ENCODE assay signal across 1 cellular context in genomic region chr2:201122276-201122675, GRCh38.
TF ChIP-seq lines count a peak whose summit lies in the region.

No MANE protein-coding gene starts in this region.

TF ChIP-seq in GM12878, 131 proteins besides CTCF, POLR2A, EP300 and RAD21 (continued from another document and continues in another):
- TF ChIP-seq USF2 (IDR thresholded peaks at IDR 0.05; ENCODE audit: borderline replicate concordance, low read depth, low read length) (no peak; the same call in 1 of the 2 replicates), IRF3 (IDR thresholded peaks at IDR 0.05) (no peak), POLR2AphosphoS5 (IDR thresholded peaks at IDR 0.05; ENCODE audit: low read length) (peak; percentile 59; the same call in 1 of the 2 replicates), ZNF687 (IDR thresholded peaks at IDR 0.05) (peak; percentile 61), KDM1A (IDR thresholded peaks at IDR 0.05; ENCODE audit: borderline replicate concordance) (no peak), MXI1 (IDR thresholded peaks at IDR 0.05; ENCODE audit: low read depth, low read length) (no peak; the same call in 1 of the 2 replicates), ZBTB33 (IDR thresholded peaks at IDR 0.05) (no peak), SKIL (IDR thresholded peaks at IDR 0.05; ENCODE audit: low read depth, poor library complexity, severe bottlenecking) (peak; percentile 30), CBFB (IDR thresholded peaks at IDR 0.05; ENCODE audit: low read depth) (no peak), ZNF207 (IDR thresholded peaks at IDR 0.05; ENCODE audit: borderline replicate concordance) (no peak), CHD4 (IDR thresholded peaks at IDR 0.05) (no peak), KLF5 (IDR thresholded peaks at IDR 0.05; ENCODE audit: partially characterized antibody) (no peak), SREBF1 (IDR thresholded peaks at IDR 0.05; ENCODE audit: low read length) (no peak), NRF1 (conservative IDR thresholded peaks at IDR 0.05; ENCODE audit: low read depth, low read length) (no peak), CHD2 (IDR thresholded peaks at IDR 0.05; ENCODE audit: borderline replicate concordance, low read depth, low read length) (no peak), IKZF2 (IDR thresholded peaks at IDR 0.05) (no peak), ASH2L (IDR thresholded peaks at IDR 0.05; ENCODE audit: borderline replicate concordance, low read depth) (no peak), TCF12 (IDR thresholded peaks at IDR 0.05; ENCODE audit: low read depth, low read length) (no peak), PAX8 (IDR thresholded peaks at IDR 0.05) (no peak), RFX5 (IDR thresholded peaks at IDR 0.05; ENCODE audit: low read depth, low read length) (no peak), BRCA1 (IDR thresholded peaks at IDR 0.05; ENCODE audit: low read depth, low read length) (no peak), MYB (IDR thresholded peaks at IDR 0.05; ENCODE audit: borderline replicate concordance, low read depth, low read length) (no peak), CBX5 (IDR thresholded peaks at IDR 0.05; ENCODE audit: low read depth) (no peak), NFXL1 (IDR thresholded peaks at IDR 0.05; ENCODE audit: borderline replicate concordance) (no peak), POLR2AphosphoS2 (IDR thresholded peaks at IDR 0.05; ENCODE audit: low read depth, low read length) (0 out of 2 replicates have a peak, but pooled peaks have one; percentile 42), PBX3 (IDR thresholded peaks at IDR 0.05; ENCODE audit: insufficient replicate concordance, low read depth, low read length) (peak; percentile 66), CEBPB (IDR thresholded peaks at IDR 0.05; ENCODE audit: borderline replicate concordance in 1 of 2, low read depth in 2 of 2, low read length in 2 of 2) (no peak), JUNB (IDR thresholded peaks at IDR 0.05) (no peak), NR2F1 (conservative IDR thresholded peaks at IDR 0.05) (no peak), FOXM1 (IDR thresholded peaks at IDR 0.05; ENCODE audit: low read depth, low read length) (no peak), RCOR1 (conservative IDR thresholded peaks at IDR 0.05; ENCODE audit: low read depth, low read length) (no peak), EZH2 (IDR thresholded peaks at IDR 0.05; ENCODE audit: borderline replicate concordance, control insufficient read depth, low read depth, low read length) (no peak), HDGF (IDR thresholded peaks at IDR 0.05) (no peak), IRF4 (IDR thresholded peaks at IDR 0.05; ENCODE audit: low read depth, low read length) (no peak), YY1 (IDR thresholded peaks at IDR 0.05; ENCODE audit: low read depth, low read length) (no peak), MEF2B (IDR thresholded peaks at IDR 0.05; ENCODE audit: partially characterized antibody, poor library complexity, severe bottlenecking) (peak; percentile 46), REST (IDR thresholded peaks at IDR 0.05; ENCODE audit: low read depth, low read length) (no peak), WRNIP1 (IDR thresholded peaks at IDR 0.05; ENCODE audit: borderline replicate concordance, low read depth, low read length) (no peak), YBX1 (IDR thresholded peaks at IDR 0.05) (no peak), RELA (IDR thresholded peaks at IDR 0.05; ENCODE audit: borderline replicate concordance, partially characterized antibody) (no peak), TBL1XR1 (IDR thresholded peaks at IDR 0.05; ENCODE audit: low read depth, low read length) (no peak), GATAD2B (conservative IDR thresholded peaks at IDR 0.05; ENCODE audit: low read depth) (no peak), TARDBP (IDR thresholded peaks at IDR 0.05; ENCODE audit: borderline replicate concordance) (no peak), E2F8 (IDR thresholded peaks at IDR 0.05; ENCODE audit: low read depth, partially characterized antibody) (no peak), NFYA (IDR thresholded peaks at IDR 0.05; ENCODE audit: borderline replicate concordance, low read depth, low read length) (no peak), ZNF217 (IDR thresholded peaks at IDR 0.05) (no peak), E2F4 (IDR thresholded peaks at IDR 0.05; ENCODE audit: low read depth, low read length) (no peak), KAT2A (conservative IDR thresholded peaks at IDR 0.05; ENCODE audit: control insufficient read depth, low read depth, low read length) (no peak)
